ENCODE assay signal across 19 cellular contexts in the genomic region with DNA sequence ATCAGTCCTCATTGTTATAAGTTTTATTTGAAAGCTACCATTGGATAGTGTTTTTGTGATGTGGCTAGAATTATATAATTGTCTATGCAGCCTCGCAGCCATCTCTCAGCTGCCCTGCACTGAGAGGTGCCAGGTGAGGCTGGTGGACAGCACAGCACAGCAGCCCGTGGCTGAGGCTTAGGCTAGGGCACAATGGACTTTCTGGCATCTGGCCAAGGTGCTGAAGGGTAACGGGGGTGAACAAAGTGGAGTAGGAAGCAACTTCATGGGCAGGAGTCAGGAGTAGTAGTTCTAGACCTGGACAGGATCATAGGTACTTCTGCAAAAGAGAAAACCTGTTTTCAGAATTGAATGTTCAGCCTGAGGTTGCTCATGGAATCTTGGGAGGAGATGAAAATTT. TPM values are rescaled to one million over a fixed set of nuclear protein-coding genes. Genes with fewer than 3 reads are reported as not detected.
DNase-seq lines count a peak whose midpoint lies in the region; ATAC-seq and TF ChIP-seq lines count a peak whose summit lies in the region.
"Had no signal": no experiment of that assay in that cellular context is flagged by ENCODE, and none has a peak within 500 bp of the region (broad histone marks: within the 10 kb centered on the region; RNA-seq: fewer than 3 reads in every experiment).

No MANE protein-coding gene starts in this region.

- H3K36me3 Mint-ChIP-seq in endothelial cell (ENCODE audit: low read depth, unreplicated experiment): peaks cover 47% of the 10 kb centered on the region
- H3K36me3 Mint-ChIP-seq: T-cell had no signal

- DNase-seq in Right ventricle myocardium superior: no peak
- no peak for DNase-seq in right atrium auricular region (ENCODE audit: low spot score)
- DNase-seq in endothelial cell (ENCODE audit: low spot score): peak; percentile 27
- no peak for DNase-seq in substantia nigra (lab: John Stamatoyannopoulos, UW)
- DNase-seq in hippocampal formation (lab: John Stamatoyannopoulos, UW): no peak
- no peak for DNase-seq in NCI-H345 (lab: John Stamatoyannopoulos, UW)
- DNase-seq in NCI-H510A treated with DMSO at 0.1 percent for 48 hours (lab: John Stamatoyannopoulos, UW): no peak
- DNase-seq: activated CD4-positive, alpha-beta memory T cell treated with anti-CD3 and anti-CD28 coated beads, Interleukin-2, amount 10 ng/mL, durations not matched to agents 7 days and 5 days; dorsolateral prefrontal cortex; mesenchymal stem cell; NCI-H2029; stimulated activated naive CD4-positive, alpha-beta T cell; T-cell; upper lobe of right lung; WERI-Rb-1 had no signal

- peak overlapping the region; percentile 72 for H3K4me2 ChIP-seq in OCI-LY3 (ENCODE audit: low read length)

- peaks cover 92% of the 10 kb centered on the region for H3K79me2 ChIP-seq in OCI-LY3 (ENCODE audit: low read length)

- no peak overlapping the region for H2AFZ ChIP-seq in OCI-LY3 (ENCODE audit: low read depth, low read length)

- peak overlapping the region; percentile 82 for H3K9ac ChIP-seq in OCI-LY3 (ENCODE audit: low read length)

- H3K27me3 Mint-ChIP-seq in endothelial cell (ENCODE audit: unreplicated experiment): peaks cover 10% of the 10 kb centered on the region
- H3K27me3 Mint-ChIP-seq: T-cell had no signal

- ATAC-seq in Right ventricle myocardium superior (ENCODE audit: poor library complexity): peak; percentile 18
- ATAC-seq: Panc1, T-cell, upper lobe of right lung had no signal

- no peaks in the 10 kb centered on the region for H3K27me3 ChIP-seq in right atrium auricular region
- no peaks in the 10 kb centered on the region for H3K27me3 ChIP-seq in OCI-LY3 (ENCODE audit: low read depth, low read length)
- H3K27me3 ChIP-seq: dorsolateral prefrontal cortex, esophagus muscularis mucosa, upper lobe of right lung had no signal

- H3K27ac Mint-ChIP-seq in endothelial cell (ENCODE audit: unreplicated experiment): no peak overlapping the region
- H3K27ac Mint-ChIP-seq: activated CD4-positive, alpha-beta memory T cell treated with anti-CD3 and anti-CD28 coated beads, Interleukin-2, amount 10 ng/mL, durations not matched to agents 7 days and 5 days; T-cell had no signal

- H3K27ac ChIP-seq in right atrium auricular region: no peak overlapping the region
- H3K27ac ChIP-seq in OCI-LY3 (ENCODE audit: low read length): peak overlapping the region; percentile 97
- peak overlapping the region; percentile 49 for H3K27ac ChIP-seq in substantia nigra (ENCODE audit: low read depth, low read length, poor library complexity, severe bottlenecking)
- H3K27ac ChIP-seq: C4-2B, esophagus muscularis mucosa, upper lobe of right lung, WERI-Rb-1 had no signal

- intact Hi-C loops in Right ventricle myocardium superior (cut with DNase I): no loop called here

- H3K36me3 ChIP-seq in right atrium auricular region (no peaks in the 10 kb centered on the region), OCI-LY3 (replicated peaks; ENCODE audit: low read depth, low read length) (peaks cover 31% of the 10 kb centered on the region)
- H3K36me3 ChIP-seq: esophagus muscularis mucosa, upper lobe of right lung, WERI-Rb-1 had no signal

- peaks cover 28% of the 10 kb centered on the region for H3K4me1 Mint-ChIP-seq in endothelial cell (ENCODE audit: unreplicated experiment)

- H3K4me3 ChIP-seq in right atrium auricular region (no peak overlapping the region), OCI-LY3 (ENCODE audit: low read length) (peak overlapping the region; percentile 1; the same call in 1 of the 2 replicates)
- H3K4me3 ChIP-seq: dorsolateral prefrontal cortex, esophagus muscularis mucosa, upper lobe of right lung had no signal

- no peak for TF ChIP-seq CTCF in right atrium auricular region (IDR thresholded peaks at IDR 0.05)
- TF ChIP-seq CTCF in OCI-LY3 (IDR thresholded peaks at IDR 0.05; ENCODE audit: low read depth, low read length): no peak
- no peak for TF ChIP-seq CTCF in endothelial cell (IDR thresholded peaks at IDR 0.05; ENCODE audit: unreplicated experiment)

- peaks cover 0 to 6% of the 10 kb centered on the region in 2 donors for H3K9me3 ChIP-seq in right atrium auricular region
- H3K9me3 ChIP-seq in OCI-LY3 (ENCODE audit: insufficient read depth, low read length): peaks cover under 1% of the 10 kb centered on the region; the same call in 1 of the 2 replicates
- H3K9me3 ChIP-seq: upper lobe of right lung had no signal

- H3K4me1 ChIP-seq in right atrium auricular region (peaks cover 0 to 40% of the 10 kb centered on the region in 2 donors), OCI-LY3 (ENCODE audit: low read length) (peaks cover 99% of the 10 kb centered on the region)

- no peaks in the 10 kb centered on the region for H3K9me3 Mint-ChIP-seq in endothelial cell (ENCODE audit: unreplicated experiment)

- no peaks in the 10 kb centered on the region for H4K20me1 ChIP-seq in OCI-LY3 (ENCODE audit: insufficient read depth, low read length)

- peak overlapping the region; percentile 10 for H3K4me3 Mint-ChIP-seq in endothelial cell (ENCODE audit: unreplicated experiment)
- H3K4me3 Mint-ChIP-seq: activated CD4-positive, alpha-beta memory T cell treated with anti-CD3 and anti-CD28 coated beads, Interleukin-2, amount 10 ng/mL, durations not matched to agents 7 days and 5 days; T-cell had no signal

RNA-seq across cellular contexts. Expression of a gene that starts 15.2 kb away (rescaled TPM):
- total RNA-seq in Right ventricle myocardium superior (53.1 TPM), right atrium auricular region (10 to 100 TPM; 50.0 to 56.3 TPM), endothelial cell (ENCODE audit: unreplicated experiment) (487 TPM)

Comparison
In these comparisons a context has a peak if more than half of its experiments do, and no peak if none do; other contexts are left out.
1. H3K27ac ChIP-seq: peak in OCI-LY3 (single experiment) and substantia nigra (single experiment); none in right atrium auricular region (0 of 2).